Comparison of ENCODE assay signal across 15 cellular contexts in the genomic region with DNA sequence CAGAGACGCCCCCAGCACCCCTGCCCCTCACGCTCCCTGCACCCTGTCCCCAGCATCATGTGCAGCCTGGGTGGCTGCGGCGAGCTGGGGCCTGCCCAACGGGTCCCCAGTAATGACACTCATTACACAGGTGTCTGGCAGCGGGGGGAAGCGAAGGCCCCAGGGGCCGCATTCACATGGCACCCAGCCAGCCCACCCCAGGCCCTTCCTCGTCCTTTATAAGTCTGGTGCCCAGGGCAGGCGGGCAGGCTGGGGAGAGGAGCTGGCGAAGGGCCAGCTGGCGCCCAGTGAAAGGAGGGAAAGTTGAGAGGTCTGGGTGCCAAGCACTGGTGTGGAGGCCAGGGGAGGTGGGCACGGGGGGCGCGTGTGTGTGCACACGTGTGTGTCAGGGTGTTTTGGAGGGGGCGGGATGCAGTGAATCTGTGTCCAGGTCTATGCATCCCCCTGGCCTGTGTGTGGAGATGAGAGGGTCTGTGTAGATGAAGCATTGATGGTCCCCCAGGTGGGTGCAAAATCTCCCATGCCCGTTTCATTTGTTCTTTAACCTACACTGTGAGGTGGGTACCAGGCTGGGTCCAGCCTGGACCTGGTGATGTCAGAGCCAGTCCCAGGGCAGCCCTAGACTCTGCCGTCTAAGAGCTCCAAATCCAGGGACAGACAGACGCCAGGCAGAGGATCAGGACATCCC.
DNase-seq lines count a peak whose midpoint lies in the region; ATAC-seq, FAIRE-seq and TF ChIP-seq lines count a peak whose summit lies in the region.
"Had no signal": no experiment of that assay in that cellular context is flagged by ENCODE, and none has a peak within 500 bp of the region (broad histone marks: within the 10 kb centered on the region; RNA-seq: fewer than 3 reads in every experiment).

No MANE protein-coding gene starts in this region.

- H3K27ac ChIP-seq in IMR-90 (ENCODE audit: insufficient read depth, low read length), result peak overlapping the region; percentile 29; the same call in 1 of the 2 replicates
- no peak overlapping the region for H3K27ac ChIP-seq in K562 (ENCODE audit: extremely low read depth, low read depth, low read length)
- peak overlapping the region; percentile 8 to 15 for H3K27ac ChIP-seq in prostate gland
- H3K27ac ChIP-seq: SJSA1 had no signal

- FAIRE-seq in K562 (lab: Jason Lieb, UNC) (no peak), GM12891 (lab: Jason Lieb, UNC) (no peak)
- FAIRE-seq: small intestine had no signal

- H2AFZ ChIP-seq in IMR-90 (replicated peaks; ENCODE audit: low read length, poor library complexity) (peak overlapping the region; percentile 80), K562 (ENCODE audit: low read depth, low read length) (no peak overlapping the region)

- H2AK9ac ChIP-seq in IMR-90 (replicated peaks; ENCODE audit: low read depth, low read length, poor library complexity), result peak overlapping the region; percentile 79

- peaks cover 19% of the 10 kb centered on the region for H3K9me1 ChIP-seq in IMR-90 (ENCODE audit: insufficient read depth, low read length)
- no peaks in the 10 kb centered on the region for H3K9me1 ChIP-seq in K562 (ENCODE audit: control insufficient read depth, insufficient read depth, low read length)

- no peak for TF ChIP-seq CTCF in IMR-90 (conservative IDR thresholded peaks at IDR 0.05; ENCODE audit: low read depth, low read length)
- no peak for TF ChIP-seq CTCF in K562 (IDR thresholded peaks at IDR 0.05 in 2 of 3, conservative IDR thresholded peaks at IDR 0.05 in 1 of 3; ENCODE audit: insufficient read depth in 2 of 3, low read depth in 1 of 3, low read length in 3 of 3)
- no peak for TF ChIP-seq CTCF in prostate gland (IDR thresholded peaks at IDR 0.05)
- no peak for TF ChIP-seq CTCF in omental fat pad (IDR thresholded peaks at IDR 0.05)

- peak overlapping the region; percentile 95 for H2BK20ac ChIP-seq in IMR-90 (ENCODE audit: low read depth, low read length)

- peak overlapping the region; percentile 49; the same call in 1 of the 2 replicates for H4K5ac ChIP-seq in IMR-90 (ENCODE audit: low read depth, low read length)

- dilution Hi-C loops in IMR-90 (cut with HindIII; ENCODE audit: low sequenced_read_pairs, unreplicated experiment), result no loop called here

- no peak overlapping the region for H3K4me3 ChIP-seq in IMR-90 (ENCODE audit: insufficient read depth, low read depth, low read length)
- H3K4me3 ChIP-seq in K562, result no peak overlapping the region
- H3K4me3 ChIP-seq in prostate gland, result no peak overlapping the region
- H3K4me3 ChIP-seq: SJSA1 had no signal

- peaks cover 0 to 20% of the 10 kb centered on the region in 2 experiments; a peak in 3 of 4 replicates for H3K79me1 ChIP-seq in IMR-90 (ENCODE audit: low read depth in 1 of 2, low read length in 2 of 2)

- peak overlapping the region; percentile 74 for H3K4ac ChIP-seq in IMR-90 (ENCODE audit: low read depth, low read length)

- peak overlapping the region; percentile 40 to 49; a peak in 1 of 4 replicates for H4K8ac ChIP-seq in IMR-90 (ENCODE audit: low read depth in 2 of 2, low read length in 2 of 2)

- peaks cover 25% of the 10 kb centered on the region for H3K4me1 ChIP-seq in IMR-90 (ENCODE audit: control insufficient read depth, insufficient read depth, low read length)
- H3K4me1 ChIP-seq in K562 (replicated peaks in 1 of 2; ENCODE audit: control insufficient read depth in 2 of 2, insufficient read depth in 2 of 2, low read length in 2 of 2), result peaks cover 54 to 68% of the 10 kb centered on the region in 2 experiments
- H3K4me1 ChIP-seq in prostate gland (replicated peaks), result peaks cover 8% of the 10 kb centered on the region

- H3K27me3 ChIP-seq in IMR-90 (ENCODE audit: control insufficient read depth, insufficient read depth, low read length), result no peaks in the 10 kb centered on the region
- H3K27me3 ChIP-seq in K562 (ENCODE audit: control insufficient read depth in 2 of 2, insufficient read depth in 2 of 2, low read length in 2 of 2), result no peaks in the 10 kb centered on the region
- no peaks in the 10 kb centered on the region for H3K27me3 ChIP-seq in prostate gland (replicated peaks; ENCODE audit: insufficient read depth)
- H3K27me3 ChIP-seq: SJSA1 had no signal

- no peaks in the 10 kb centered on the region for H3K9me3 ChIP-seq in IMR-90 (ENCODE audit: control insufficient read depth, insufficient read depth, low read length)
- H3K9me3 ChIP-seq in K562 (replicated peaks; ENCODE audit: control insufficient read depth, insufficient read depth, low read depth, low read length), result no peaks in the 10 kb centered on the region; the same call in 1 of the 2 replicates
- no peaks in the 10 kb centered on the region for H3K9me3 ChIP-seq in prostate gland
- H3K9me3 ChIP-seq: SJSA1 had no signal

- peak overlapping the region; percentile 36 for H4K91ac ChIP-seq in IMR-90 (ENCODE audit: insufficient read depth, low read depth, low read length)

- intact Hi-C loops in IMR-90 (cut with micrococcal nuclease), result no loop called here
- intact Hi-C loops in K562 (cut with micrococcal nuclease), result no loop called here
- intact Hi-C loops in prostate gland (cut with DNase I), result no loop called here

- H3K18ac ChIP-seq in IMR-90 (ENCODE audit: low read depth, low read length), result no peak overlapping the region; the same call in 1 of the 2 replicates

- no peak overlapping the region for H3K56ac ChIP-seq in IMR-90 (ENCODE audit: extremely low read depth, insufficient read depth, low read length)

- POLR2A ChIA-PET in IMR-90 (lab: Charles Lee; ENCODE audit: unreplicated experiment), result interaction anchor here (1.0 kb wide), 1 partner anchor 11 kb away, joined by 4 read pairs; no protein-coding TSS in a partner anchor
- POLR2A ChIA-PET in K562 (lab: Yijun Ruan, JAX), result interaction anchor here (0.6 to 0.8 kb wide), 3 partner anchors 9 to 43 kb away, joined by 3 read pairs; no protein-coding TSS in a partner anchor

- DNase-seq in COLO668 (lab: John Stamatoyannopoulos, UW; ENCODE audit: unreplicated experiment), result peak; percentile 45
- no peak for DNase-seq in IMR-90
- no peak for DNase-seq in K562 (ENCODE audit: extremely low read depth in 1 of 4, low spot score in 3 of 4)
- peak; percentile 29 for DNase-seq in prostate gland (ENCODE audit: low spot score)
- no peak for DNase-seq in MV-4-11 (lab: John Stamatoyannopoulos, UW)
- no peak for DNase-seq in GM12891 (ENCODE audit: insufficient read length, low spot score)
- DNase-seq in omental fat pad (ENCODE audit: low spot score), result no peak
- DNase-seq: CD8-positive, alpha-beta T cell; KBM-7; NCI-H510A; small intestine had no signal

- TF ChIP-seq POLR2A in IMR-90 (IDR thresholded peaks at IDR 0.05; ENCODE audit: low read depth, low read length) (no peak), K562 (conservative IDR thresholded peaks at IDR 0.05) (no peak), prostate gland (IDR thresholded peaks at IDR 0.05) (no peak), GM12891 (IDR thresholded peaks at IDR 0.05; ENCODE audit: low read depth, low read length) (no peak)

- H3K4me2 ChIP-seq in IMR-90 (ENCODE audit: low read depth, low read length) (no peak overlapping the region), K562 (ENCODE audit: insufficient read depth, low read length) (no peak overlapping the region)

- no peak overlapping the region for H3K9ac ChIP-seq in IMR-90 (ENCODE audit: low read depth, low read length)
- no peak overlapping the region for H3K9ac ChIP-seq in K562 (ENCODE audit: insufficient read depth in 1 of 2, low read depth in 2 of 2, low read length in 2 of 2)

- 0 out of 2 replicates have a peak overlapping the region, but pooled peaks have one; percentile 35 for H3K14ac ChIP-seq in IMR-90 (replicated peaks; ENCODE audit: low read depth, low read length)

- peak overlapping the region; percentile 96; the same call in 2 of the 3 replicates for H2BK15ac ChIP-seq in IMR-90 (ENCODE audit: low read depth, low read length)

- H3K79me2 ChIP-seq in K562 (ENCODE audit: control insufficient read depth, insufficient read depth, low read length), result no peaks in the 10 kb centered on the region

- WGBS in IMR-90 (ENCODE audit: extremely low coverage in 2 of 2, insufficient read length in 1 of 2), 2 experiments, result 74% methylated on average over 2 of the region's 20 CpGs; no CpG with 5 or more reads in 1 of the 2 experiments
- WGBS in K562 (ENCODE audit: insufficient coverage, low coverage, missing lambda C conversion rate), result 73% methylated on average over 12 of the region's 20 CpGs
- 48% methylated on average over 20 of the region's 20 CpGs for WGBS in prostate gland

- no peak for TF ChIP-seq RAD21 in IMR-90 (IDR thresholded peaks at IDR 0.05; ENCODE audit: low read length)
- no peak for TF ChIP-seq RAD21 in K562 (CRISPR knock-in tag; conservative IDR thresholded peaks at IDR 0.05 in 1 of 2, IDR thresholded peaks at IDR 0.05 in 1 of 2)

- BruUV-seq in IMR-90 (replicated peaks; lab: Mats Ljungman, UMichigan) (no TSS peak), K562 (replicated peaks; lab: Mats Ljungman, UMichigan) (no TSS peak)

- H3K36me3 ChIP-seq in IMR-90 (ENCODE audit: control insufficient read depth, insufficient read depth, low read length) (no peaks in the 10 kb centered on the region), K562 (ENCODE audit: control insufficient read depth, insufficient read depth, low read length) (no peaks in the 10 kb centered on the region), prostate gland (no peaks in the 10 kb centered on the region)
- H3K36me3 ChIP-seq: SJSA1 had no signal

- peak overlapping the region; percentile 91 for H2BK120ac ChIP-seq in IMR-90 (ENCODE audit: low read depth, low read length)

- ATAC-seq in IMR-90 (ENCODE audit: low read depth), result no peak
- no peak for ATAC-seq in K562
- ATAC-seq in HG02840 (IDR thresholded peaks at IDR 0.05; ENCODE audit: low FRiP score, unreplicated experiment), result no peak
- no peak for ATAC-seq in omental fat pad (ENCODE audit: low FRiP score)
- ATAC-seq: CD8-positive, alpha-beta T cell; HCT116; WTC11 had no signal

- no peak overlapping the region for H3K23ac ChIP-seq in IMR-90 (ENCODE audit: low read depth, low read length)

- H2BK5ac ChIP-seq in IMR-90 (ENCODE audit: low read depth, low read length, poor library complexity, severe bottlenecking), result peak overlapping the region; percentile 34

- H2AK5ac ChIP-seq in IMR-90 (ENCODE audit: low read depth, low read length), result peak overlapping the region; percentile 100

- in situ Hi-C loops in IMR-90 (cut with MboI; ENCODE audit: low sequenced_read_pairs), result no loop called here
- in situ Hi-C loops in K562 (cut with MboI), result no loop called here

- H4K20me1 ChIP-seq in IMR-90 (ENCODE audit: insufficient read depth, low read length) (no peaks in the 10 kb centered on the region), K562 (replicated peaks; ENCODE audit: control insufficient read depth, insufficient read depth, low read length) (no peaks in the 10 kb centered on the region)

- CTCF ChIA-PET in IMR-90 (lab: Yijun Ruan, JAX), result no interaction called here
- CTCF ChIA-PET in K562 (lab: Yijun Ruan, JAX; ENCODE audit: low intra/inter-chr PET ratio), result no interaction called here

- no peak for TF ChIP-seq EP300 in K562 (IDR thresholded peaks at IDR 0.05; ENCODE audit: low read length)

TF ChIP-seq in IMR-90, 13 proteins besides CTCF, POLR2A, EP300 and RAD21 (continues in another document):
- no peak for TF ChIP-seq MAZ (IDR thresholded peaks at IDR 0.05; ENCODE audit: borderline replicate concordance, low read depth, low read length)

TF ChIP-seq in K562, 482 proteins besides CTCF, POLR2A, EP300 and RAD21 (continues in another document):
- TF ChIP-seq ZKSCAN8 (CRISPR knock-in tag; IDR thresholded peaks at IDR 0.05), result peak; percentile 44

TF ChIP-seq in GM12891, 5 proteins besides CTCF, POLR2A, EP300 and RAD21 (continues in another document):
- no peak for TF ChIP-seq SPI1 (IDR thresholded peaks at IDR 0.05; ENCODE audit: low read depth, low read length)

Comparison
In these comparisons a context has a peak if more than half of its experiments do, and no peak if none do; other contexts are left out.
1. DNase-seq: peak in COLO668 (single experiment) and prostate gland (single experiment); none in IMR-90 (single experiment), K562 (0 of 4), MV-4-11 (single experiment), GM12891 (single experiment) and omental fat pad (single experiment).